In genomic region chr17:81244358-81245023, GRCh38 we compare ENCODE assay signal across 13 cellular contexts. TPM values are rescaled to one million over a fixed set of nuclear protein-coding genes. Genes with fewer than 3 reads are reported as not detected.
A peak's percentile ranks its signal among the peaks of the same experiment; 100 is the strongest.
DNase-seq lines count a peak whose midpoint lies in the region; ATAC-seq, FAIRE-seq and TF ChIP-seq lines count a peak whose summit lies in the region.
"Had no signal": no experiment of that assay in that cellular context is flagged by ENCODE, and none has a peak within 500 bp of the region (broad histone marks: within the 10 kb centered on the region; RNA-seq: fewer than 3 reads in every experiment).

No MANE protein-coding gene starts in this region.

- intact Hi-C loops in lower lobe of right lung (cut with DNase I) = no loop called here
- intact Hi-C loops in adrenal gland (cut with DNase I) = loop anchor here in 1 of 2 donors (5.0 kb wide), 1 partner anchor 102 kb away; no protein-coding TSS in a partner anchor

- peaks cover 15 to 51% (median 46%) of the 10 kb centered on the region in 10 experiments for H3K4me1 ChIP-seq in BLaER1 treated with 17β-estradiol and CSF1 and Interleukin-3, amounts not matched to agents 10 nM and 100 nM
- peaks cover 12% of the 10 kb centered on the region for H3K4me1 ChIP-seq in lower lobe of right lung
- H3K4me1 ChIP-seq in adrenal gland (replicated peaks in 1 of 2) = peaks cover 8 to 11% of the 10 kb centered on the region in 2 donors

- no peak; the same call in 1 of the 2 replicates for TF ChIP-seq POLR2A in GM12891 (IDR thresholded peaks at IDR 0.05; ENCODE audit: low read depth, low read length)
- no peak for TF ChIP-seq POLR2A in adrenal gland (IDR thresholded peaks at IDR 0.05)

- peak overlapping the region in 6 of 11 experiments; percentile 39 to 59 (median 50); a peak in 11 of 22 replicates for H3K4me2 ChIP-seq in BLaER1 treated with 17β-estradiol and CSF1 and Interleukin-3, amounts not matched to agents 10 nM and 100 nM

- H3K36me3 ChIP-seq in BLaER1 treated with 17β-estradiol and CSF1 and Interleukin-3, amounts not matched to agents 10 nM and 100 nM = peaks cover 12 to 51% (median 24%) of the 10 kb centered on the region in 11 experiments; a peak in 21 of 22 replicates
- peaks cover 30% of the 10 kb centered on the region for H3K36me3 ChIP-seq in WERI-Rb-1
- peaks cover 22% of the 10 kb centered on the region for H3K36me3 ChIP-seq in lower lobe of right lung
- H3K36me3 ChIP-seq in adrenal gland (replicated peaks in 1 of 2) = peaks cover 0 to under 1% of the 10 kb centered on the region in 2 donors

- no peak for ATAC-seq in lower lobe of right lung

- 75 to 80% (median 77%) methylated on average over 16 to 24 of the region's 24 CpGs for WGBS in adrenal gland, 4 donors

- FAIRE-seq in GM12891 (lab: Jason Lieb, UNC) = no peak

- H4K20me1 ChIP-seq in BLaER1 treated with 17β-estradiol and CSF1 and Interleukin-3, amounts not matched to agents 10 nM and 100 nM = peaks cover 4 to 87% (median 67%) of the 10 kb centered on the region in 11 experiments; a peak in 21 of 22 replicates

- peaks cover 0 to 2% (median 0%) of the 10 kb centered on the region in 11 experiments; a peak in 1 of 22 replicates for H3K27me3 ChIP-seq in BLaER1 treated with 17β-estradiol and CSF1 and Interleukin-3, amounts not matched to agents 10 nM and 100 nM
- no peaks in the 10 kb centered on the region for H3K27me3 ChIP-seq in WERI-Rb-1 (ENCODE audit: insufficient read depth, low read depth, severe bottlenecking)
- H3K27me3 ChIP-seq in lower lobe of right lung (ENCODE audit: low read depth) = no peaks in the 10 kb centered on the region
- H3K27me3 ChIP-seq in adrenal gland = no peaks in the 10 kb centered on the region

- peaks cover 0 to 3% (median 0%) of the 10 kb centered on the region in 11 experiments; a peak in 6 of 22 replicates for H3K9me3 ChIP-seq in BLaER1 treated with 17β-estradiol and CSF1 and Interleukin-3, amounts not matched to agents 10 nM and 100 nM (replicated peaks in 1 of 11)
- H3K9me3 ChIP-seq in WERI-Rb-1 (ENCODE audit: severe bottlenecking) (no peaks in the 10 kb centered on the region), lower lobe of right lung (no peaks in the 10 kb centered on the region), adrenal gland (replicated peaks in 1 of 3) (no peaks in the 10 kb centered on the region)

- no peak for DNase-seq in GM12891 (ENCODE audit: insufficient read length, low spot score)
- no peak for DNase-seq in WERI-Rb-1
- peak; percentile 44 for DNase-seq in lower lobe of right lung
- no peak for DNase-seq in NCI-H2107 treated with DMSO at 0.1 percent for 48 hours (lab: John Stamatoyannopoulos, UW; ENCODE audit: unreplicated experiment)
- no peak for DNase-seq in mesenteric fat pad (ENCODE audit: low spot score)
- no peak for DNase-seq in adrenal gland
- DNase-seq: CD8-positive, alpha-beta memory T cell; NCI-H1105 treated with DMSO at 0.1 percent for 48 hours; NCI-H446; RPMI8226; T1000 had no signal

- no peak overlapping the region for H3K27ac ChIP-seq in BLaER1 treated with 17β-estradiol and CSF1 and Interleukin-3, amounts not matched to agents 10 nM and 100 nM
- H3K27ac ChIP-seq in WERI-Rb-1 (0 out of 2 replicates have a peak overlapping the region, but pooled peaks have one; percentile 0), lower lobe of right lung (no peak overlapping the region), adrenal gland (no peak overlapping the region)
- H3K27ac ChIP-seq: epithelial cell of prostate had no signal

- H3K9ac ChIP-seq in BLaER1 treated with 17β-estradiol and CSF1 and Interleukin-3, amounts not matched to agents 10 nM and 100 nM = peak overlapping the region in 4 of 11 experiments; percentile 1 to 27 (median 10); a peak in 2 of 22 replicates

- TF ChIP-seq CTCF in WERI-Rb-1 (IDR thresholded peaks at IDR 0.05; ENCODE audit: low read depth, low read length) = no peak
- no peak for TF ChIP-seq CTCF in lower lobe of right lung (IDR thresholded peaks at IDR 0.05)
- no peak for TF ChIP-seq CTCF in adrenal gland (IDR thresholded peaks at IDR 0.05)

- no peak overlapping the region for H3K4me3 ChIP-seq in BLaER1 treated with 17β-estradiol and CSF1 and Interleukin-3, amounts not matched to agents 10 nM and 100 nM
- H3K4me3 ChIP-seq in WERI-Rb-1 (ENCODE audit: low read depth, low read length) (no peak overlapping the region), lower lobe of right lung (no peak overlapping the region), adrenal gland (no peak overlapping the region)

TF ChIP-seq in GM12891, 5 proteins besides CTCF, POLR2A, EP300 and RAD21:
- TF ChIP-seq TAF1 (IDR thresholded peaks at IDR 0.05; ENCODE audit: low read depth, low read length) (no peak), POU2F2 (IDR thresholded peaks at IDR 0.05; ENCODE audit: low read depth, low read length) (no peak), PAX5 (IDR thresholded peaks at IDR 0.05; ENCODE audit: insufficient read depth, low read length, severe bottlenecking) (no peak), POLR2AphosphoS5 (IDR thresholded peaks at IDR 0.05; ENCODE audit: low read depth, low read length) (0 out of 2 replicates have a peak, but pooled peaks have one; percentile 46), SPI1 (IDR thresholded peaks at IDR 0.05; ENCODE audit: low read depth, low read length) (no peak)

RNA-seq across cellular contexts. Expression of gene NDUFAF8, which starts 5.4 kb away (rescaled TPM):
- 159 TPM for polyA plus RNA-seq in GM12891 (2012; ENCODE audit: low read depth, missing spikeins)
- 24.3 TPM for total RNA-seq in lower lobe of right lung
- 46.2 TPM for total RNA-seq in mesenteric fat pad
- total RNA-seq in adrenal gland = 10 to 100 TPM; 25.3 to 80.9 (median 43.7) TPM
- 10 to 100 TPM; 38.9 to 58.1 (median 52.9) TPM for polyA plus RNA-seq in adrenal gland

RNA-seq across cellular contexts. Expression of gene TEPSIN, which starts 5.6 kb away (rescaled TPM):
- 15.7 TPM for polyA plus RNA-seq in GM12891 (2012; ENCODE audit: low read depth, missing spikeins)
- total RNA-seq in lower lobe of right lung (43.2 TPM), mesenteric fat pad (23.1 TPM), adrenal gland (10 to 100 TPM; 10.9 to 67.2 (median 40.6) TPM)
- polyA plus RNA-seq in adrenal gland = 100 to 1,000 TPM in 1 of 3 donors, 10 to 100 TPM in 1, 1 to 10 TPM in 1; 3.1 to 144 (median 68.1) TPM

RNA-seq across cellular contexts. Expression of gene CEP131, which starts 21.7 kb away (rescaled TPM):
- 10.6 TPM for polyA plus RNA-seq in GM12891 (2012; ENCODE audit: low read depth, missing spikeins)
- total RNA-seq in lower lobe of right lung (8.3 TPM), mesenteric fat pad (3.4 TPM), adrenal gland (10 to 100 TPM in 3 of 8 donors, 1 to 10 TPM in 5; 2.7 to 11.4 (median 8.2) TPM)
- polyA plus RNA-seq in adrenal gland = 10 to 100 TPM in 2 of 3 donors, under 1 TPM in 1; 0.81 to 55.8 (median 27.2) TPM

RNA-seq across cellular contexts. Expression of gene SLC38A10, which starts 50.6 kb away (rescaled TPM):
- polyA plus RNA-seq in GM12891 (2012; ENCODE audit: low read depth, missing spikeins) = 30.0 TPM
- total RNA-seq in lower lobe of right lung (98.1 TPM), mesenteric fat pad (88.0 TPM), adrenal gland (100 to 1,000 TPM in 5 of 8 donors, 10 to 100 TPM in 3; 67.4 to 163 (median 102) TPM)
- polyA plus RNA-seq in adrenal gland = 100 to 1,000 TPM in 2 of 3 donors, 10 to 100 TPM in 1; 17.6 to 190 (median 136) TPM
